In the genomic region with DNA sequence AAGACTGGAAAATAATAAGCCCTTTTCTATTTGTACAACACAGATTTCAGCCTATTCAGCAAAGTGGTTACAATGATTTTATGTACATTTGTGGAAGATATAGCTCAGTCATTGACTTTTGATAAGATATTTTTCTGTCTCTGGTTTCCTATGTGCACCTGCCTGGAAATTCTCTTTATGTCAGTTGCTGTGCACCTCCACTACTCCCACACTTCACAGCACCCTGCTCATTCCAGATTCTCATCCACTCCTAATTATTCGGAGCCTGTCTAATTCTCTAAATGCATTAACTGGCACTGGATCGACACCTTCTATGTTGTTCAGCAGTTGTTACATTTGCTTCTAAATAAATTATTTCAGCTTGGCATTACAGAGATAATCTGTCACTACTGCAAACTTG, we compare ENCODE assay signal across 22 cellular contexts.
"Had no signal": no experiment of that assay in that cellular context is flagged by ENCODE, and none has a peak within 500 bp of the region (broad histone marks: within the 10 kb centered on the region; RNA-seq: fewer than 3 reads in every experiment).

No MANE protein-coding gene starts in this region.

- DNase-seq: KBM-7; MV-4-11; NCI-H1048; NCI-H1436; NCI-H187; NCI-H2029; NCI-H2081 treated with DMSO at 0.1 percent for 48 hours; NCI-H2171; NCI-H226; NCI-H446; NCI-H510A; NCI-H524 treated with DMSO at 0.1 percent for 48 hours; NCI-H69; NCI-H774; NK-92 treated with Interleukin-12 subunit alpha and Interleukin-12 subunit beta, amount 100 ng/mL, for 24 hours; PC-9; Peyer's patch; SHP77 treated with DMSO at 0.1 percent for 48 hours; SJCRH30; T-helper 1 cell had no signal

- ATAC-seq: Right ventricle myocardium inferior, SK-N-SH treated with all-trans-retinoic acid at 6 μM for 48 hours had no signal
